21 cellular contexts compared by ENCODE assay signal in genomic region chr13:101218484-101218883, GRCh38.
"Had no signal": no experiment of that assay in that cellular context is flagged by ENCODE, and none has a peak within 500 bp of the region (broad histone marks: within the 10 kb centered on the region; RNA-seq: fewer than 3 reads in every experiment).

No MANE protein-coding gene starts in this region.

- H3K27me3 ChIP-seq: esophagus squamous epithelium, ovary, sigmoid colon, stomach, upper lobe of right lung had no signal

- H3K4me1 ChIP-seq: esophagus squamous epithelium, lower lobe of right lung, sigmoid colon, stomach, upper lobe of right lung had no signal

- H3K27ac ChIP-seq: esophagus squamous epithelium, lower lobe of right lung, ovary, sigmoid colon, stomach, thoracic aorta, upper lobe of right lung, VCaP had no signal

- FAIRE-seq: astrocyte, colon, frontal cortex had no signal

- ATAC-seq: activated T-helper 17 cell treated with anti-CD3 and anti-CD28 coated beads, Interleukin-2, amount 50 U/mL, for 72 hours; left cardiac atrium; lower lobe of right lung; T-cell; upper lobe of right lung had no signal

- H3K4me3 ChIP-seq: esophagus squamous epithelium, lower lobe of right lung, ovary, sigmoid colon, stomach, thoracic aorta, upper lobe of right lung had no signal

- DNase-seq: activated CD4-positive, alpha-beta T cell treated with anti-CD3 and anti-CD28 coated beads for 1 hour; activated CD4-positive, alpha-beta T cell treated with anti-CD3 and anti-CD28 coated beads, Interleukin-2, amount 50 U/mL, for 48 hours; activated naive CD4-positive, alpha-beta T cell treated with anti-CD3 and anti-CD28 coated beads for 36 hours; esophagus squamous epithelium; head of caudate nucleus; left cardiac atrium; lower lobe of right lung; ovary; sigmoid colon; stimulated activated CD4-positive, alpha-beta T cell treated with anti-CD3 and anti-CD28 coated beads, Interleukin-12 subunit alpha, Interleukin-12 subunit beta, amount 100 ng/mL, for 4 hours; stimulated activated CD4-positive, alpha-beta T cell treated with anti-CD3 and anti-CD28 coated beads, Interleukin-2, amount 100 ng/mL, for 24 hours; stomach; T-cell; T-helper 9 cell; upper lobe of right lung had no signal

- H3K36me3 ChIP-seq: esophagus squamous epithelium, lower lobe of right lung, ovary, sigmoid colon, stomach, thoracic aorta, upper lobe of right lung had no signal

- H3K9me3 ChIP-seq: esophagus squamous epithelium, lower lobe of right lung, ovary, sigmoid colon, stomach, thoracic aorta, upper lobe of right lung had no signal
